ENCODE assay signal across 17 cellular contexts in the genomic region with DNA sequence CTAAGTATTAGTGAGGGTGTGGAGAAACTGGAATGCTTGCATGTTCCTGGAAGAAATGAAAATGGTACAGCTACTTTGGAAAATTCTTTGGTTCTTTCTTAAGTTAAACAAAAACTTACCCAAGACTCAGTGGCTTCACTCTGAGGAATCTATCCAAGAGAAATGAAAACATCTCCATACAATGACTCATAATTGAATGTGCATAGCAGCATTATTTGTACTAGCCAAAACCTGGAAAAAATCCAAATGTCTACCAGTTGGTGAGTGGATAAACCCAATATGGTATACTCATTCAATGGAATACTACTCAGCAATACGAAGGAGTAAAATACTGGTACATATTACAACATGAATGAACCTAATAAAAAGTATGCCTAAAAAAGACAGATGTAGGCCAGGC. TPM values are rescaled to one million over a fixed set of nuclear protein-coding genes. Genes with fewer than 3 reads are reported as not detected.
DNase-seq lines count a peak whose midpoint lies in the region; ATAC-seq and TF ChIP-seq lines count a peak whose summit lies in the region.
"Had no signal": no experiment of that assay in that cellular context is flagged by ENCODE, and none has a peak within 500 bp of the region (broad histone marks: within the 10 kb centered on the region; RNA-seq: fewer than 3 reads in every experiment).

No MANE protein-coding gene starts in this region.

- H3K4me1 Mint-ChIP-seq in activated T-cell treated with anti-CD3 and anti-CD28 coated beads, Interleukin-2, amount 50 U/mL, for 72 hours (ENCODE audit: low read depth) = peaks cover 12% of the 10 kb centered on the region

- H3K27ac Mint-ChIP-seq in activated T-cell treated with anti-CD3 and anti-CD28 coated beads, Interleukin-2, amount 50 U/mL, for 72 hours = no peak overlapping the region
- H3K27ac Mint-ChIP-seq: activated CD4-positive, alpha-beta T cell treated with anti-CD3 and anti-CD28 coated beads, Interleukin-2, amount 10 ng/mL, durations not matched to agents 24 days and 14 days had no signal

- no peak overlapping the region for H3K4me3 Mint-ChIP-seq in activated T-cell treated with anti-CD3 and anti-CD28 coated beads, Interleukin-2, amount 50 U/mL, for 72 hours
- H3K4me3 Mint-ChIP-seq: activated CD4-positive, alpha-beta T cell treated with anti-CD3 and anti-CD28 coated beads, Interleukin-2, amount 10 ng/mL, durations not matched to agents 24 days and 14 days; activated T-cell treated with anti-CD3 and anti-CD28 coated beads, Interleukin-2, amount 50 U/mL, for 4 hours had no signal

- no peaks in the 10 kb centered on the region for H3K9me3 ChIP-seq in ascending aorta
- H3K9me3 ChIP-seq: BE2C, ovary had no signal

- H3K36me3 ChIP-seq in kidney epithelial cell (ENCODE audit: control insufficient read depth, insufficient read depth, low read length) = no peaks in the 10 kb centered on the region
- H3K36me3 ChIP-seq in ascending aorta = no peaks in the 10 kb centered on the region
- H3K36me3 ChIP-seq: BE2C, ovary had no signal

- intact Hi-C loops in ascending aorta (cut with DNase I) = no loop called here

- no peaks in the 10 kb centered on the region for H3K9me3 Mint-ChIP-seq in activated T-cell treated with anti-CD3 and anti-CD28 coated beads, Interleukin-2, amount 50 U/mL, for 72 hours
- H3K9me3 Mint-ChIP-seq: activated CD4-positive, alpha-beta T cell treated with anti-CD3 and anti-CD28 coated beads, Interleukin-2, amount 10 ng/mL, durations not matched to agents 24 days and 14 days; activated T-cell treated with anti-CD3 and anti-CD28 coated beads, Interleukin-2, amount 50 U/mL, for 4 hours had no signal

- H3K36me3 Mint-ChIP-seq in activated T-cell treated with anti-CD3 and anti-CD28 coated beads, Interleukin-2, amount 50 U/mL, for 72 hours (ENCODE audit: insufficient read depth in 2 of 2) = peaks cover 1 to 3% of the 10 kb centered on the region in 2 donors

- no peaks in the 10 kb centered on the region for H3K4me1 ChIP-seq in ascending aorta
- H3K4me1 ChIP-seq: BE2C had no signal

- ATAC-seq in activated T-cell treated with anti-CD3 and anti-CD28 coated beads, Interleukin-2, amount 50 U/mL, for 72 hours (replicated peaks in 1 of 2) = no peak
- ATAC-seq: activated T-cell treated with anti-CD3 and anti-CD28 coated beads, Interleukin-2, amount 50 U/mL, for 4 hours; GM12878 had no signal

- DNase-seq in Caki2 (ENCODE audit: low read depth) (peak; percentile 9), LoVo (ENCODE audit: low spot score) (peak; percentile 30), dedifferentiated amniotic fluid mesenchymal stem cell (ENCODE audit: extremely low spot score) (peak; percentile 25), kidney epithelial cell (ENCODE audit: low read depth) (peak; percentile 12), NCI-H187 treated with DMSO at 0.1 percent for 48 hours (lab: John Stamatoyannopoulos, UW) (no peak), ascending aorta (ENCODE audit: low spot score in 2 of 2) (no peak), ecto neural progenitor cell (ENCODE audit: low spot score) (no peak)
- no peak for DNase-seq in activated T-cell treated with anti-CD3 and anti-CD28 coated beads, Interleukin-2, amount 50 U/mL, for 72 hours
- DNase-seq: activated CD4-positive, alpha-beta T cell treated with anti-CD3 and anti-CD28 coated beads, Interleukin-2, amount 10 ng/mL, durations not matched to agents 24 days and 14 days; activated T-cell treated with anti-CD3 and anti-CD28 coated beads, Interleukin-2, amount 50 U/mL, for 4 hours; BE2C; DMS153; dorsolateral prefrontal cortex; Karpas-422; NCI-H187; ovary had no signal

- in situ Hi-C loops in Caki2 (cut with HindIII; ENCODE audit: low pct_unique_long_range_greater_than_20kb, low sequenced_read_pairs) = no loop called here

- no peak overlapping the region for H3K27ac ChIP-seq in ascending aorta
- H3K27ac ChIP-seq: dorsolateral prefrontal cortex, ovary had no signal

- H3K27me3 Mint-ChIP-seq in activated T-cell treated with anti-CD3 and anti-CD28 coated beads, Interleukin-2, amount 50 U/mL, for 72 hours (ENCODE audit: low read depth) = no peaks in the 10 kb centered on the region
- H3K27me3 Mint-ChIP-seq: activated CD4-positive, alpha-beta T cell treated with anti-CD3 and anti-CD28 coated beads, Interleukin-2, amount 10 ng/mL, durations not matched to agents 24 days and 14 days had no signal

- H3K4me3 ChIP-seq in kidney epithelial cell (ENCODE audit: low read depth, low read length) = no peak overlapping the region
- no peak overlapping the region for H3K4me3 ChIP-seq in ascending aorta
- H3K4me3 ChIP-seq: dorsolateral prefrontal cortex, GM12878, ovary had no signal

- TF ChIP-seq CTCF in kidney epithelial cell (IDR thresholded peaks at IDR 0.05; ENCODE audit: insufficient read depth, low read length, poor library complexity, severe bottlenecking) = no peak
- no peak for TF ChIP-seq CTCF in ascending aorta (IDR thresholded peaks at IDR 0.05)

- H3K27me3 ChIP-seq in kidney epithelial cell (ENCODE audit: control insufficient read depth, insufficient read depth, low read length) (peaks cover under 1% of the 10 kb centered on the region), ascending aorta (no peaks in the 10 kb centered on the region)
- H3K27me3 ChIP-seq: dorsolateral prefrontal cortex, ovary had no signal

RNA-seq across cellular contexts. Expression of a gene that starts 18.0 kb away (rescaled TPM):
- 0.27 TPM in 1 of 2 replicates, not detected in the other for total RNA-seq in Caki2 (2014; rRNA removed; shearing (Covaris generic); ENCODE audit: low replicate concordance)
- total RNA-seq in kidney epithelial cell (4.5 and 6.2 TPM in 2 replicates), ascending aorta (0.53 TPM)
- 10 to 100 TPM; 20.0 to 25.5 TPM for total RNA-seq in activated T-cell treated with anti-CD3 and anti-CD28 coated beads, Interleukin-2, amount 50 U/mL, for 72 hours

Comparison
In these comparisons a context has a peak if more than half of its experiments do, and no peak if none do; other contexts are left out.
1. DNase-seq: peak in Caki2 (single experiment), LoVo (single experiment), dedifferentiated amniotic fluid mesenchymal stem cell (single experiment) and kidney epithelial cell (single experiment); none in activated T-cell treated with anti-CD3 and anti-CD28 coated beads, Interleukin-2, amount 50 U/mL, for 72 hours (0 of 2), NCI-H187 treated with DMSO at 0.1 percent for 48 hours (single experiment), ascending aorta (0 of 2) and ecto neural progenitor cell (single experiment).